2 cellular contexts compared by ENCODE assay signal in the genomic region with DNA sequence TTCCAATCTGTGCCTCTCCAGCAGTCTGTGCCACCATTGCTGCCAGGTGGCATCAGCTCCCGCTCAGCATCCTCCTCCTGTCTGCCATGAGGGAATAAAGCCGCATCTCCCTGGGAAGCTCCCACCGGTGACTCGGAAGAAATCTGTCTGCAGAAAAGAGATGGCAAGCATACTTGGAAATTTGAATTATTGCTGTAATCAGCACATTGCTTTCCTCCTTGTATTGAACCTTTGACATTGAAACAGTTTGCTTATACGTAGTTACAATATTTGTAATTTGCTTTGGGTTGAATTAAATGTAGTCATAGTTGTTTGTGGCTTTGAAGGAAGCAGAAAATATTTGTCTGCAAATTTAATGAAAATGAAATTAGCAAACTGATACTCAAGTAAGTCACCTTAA.
A peak's percentile ranks its signal among the peaks of the same experiment; 100 is the strongest.
TF ChIP-seq lines count a peak whose summit lies in the region.

No MANE protein-coding gene starts in this region.

TF ChIP-seq in A549, 52 proteins besides CTCF, POLR2A, EP300 and RAD21:
- TF ChIP-seq HDAC2 (IDR thresholded peaks at IDR 0.05) (no peak), JUN (IDR thresholded peaks at IDR 0.05) (no peak), MAFK (IDR thresholded peaks at IDR 0.05; ENCODE audit: partially characterized antibody) (peak; percentile 60), ZFP36 (IDR thresholded peaks at IDR 0.05; ENCODE audit: borderline replicate concordance, partially characterized antibody) (no peak), KDM5A (IDR thresholded peaks at IDR 0.05) (no peak)

TF ChIP-seq in IMR-90, 13 proteins besides CTCF, POLR2A, EP300 and RAD21:
- peak; percentile 51; the same call in 1 of the 2 replicates for TF ChIP-seq MAFK (IDR thresholded peaks at IDR 0.05; ENCODE audit: low read depth, low read length)
- TF ChIP-seq USF2 (IDR thresholded peaks at IDR 0.05; ENCODE audit: low read depth, low read length): no peak
